In the genomic region with DNA sequence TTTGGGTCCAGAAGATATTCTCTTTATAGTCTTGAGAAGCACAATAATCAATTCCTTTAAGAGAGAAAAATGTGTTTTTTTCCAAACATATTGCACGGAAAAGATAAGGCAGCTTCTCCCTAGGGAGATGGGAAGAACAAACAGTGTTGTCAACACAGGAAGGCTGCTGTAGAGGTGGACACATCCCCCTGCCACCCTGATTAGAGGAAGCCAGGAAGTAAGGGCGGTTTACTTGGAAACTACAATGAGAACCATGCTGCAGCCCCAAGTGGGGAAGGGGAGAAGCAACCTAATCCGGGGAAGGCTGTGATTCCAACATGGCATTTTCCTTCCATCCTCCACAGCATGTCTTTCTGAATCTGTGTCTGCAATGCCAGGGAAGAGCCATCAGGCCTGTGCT, we compare ENCODE assay signal across 1 cellular context.
TF ChIP-seq lines count a peak whose summit lies in the region.

No MANE protein-coding gene starts in this region.

TF ChIP-seq in HepG2, 621 proteins besides CTCF, POLR2A, EP300 and RAD21 (continued from another document):
- TF ChIP-seq, protein P1, sequence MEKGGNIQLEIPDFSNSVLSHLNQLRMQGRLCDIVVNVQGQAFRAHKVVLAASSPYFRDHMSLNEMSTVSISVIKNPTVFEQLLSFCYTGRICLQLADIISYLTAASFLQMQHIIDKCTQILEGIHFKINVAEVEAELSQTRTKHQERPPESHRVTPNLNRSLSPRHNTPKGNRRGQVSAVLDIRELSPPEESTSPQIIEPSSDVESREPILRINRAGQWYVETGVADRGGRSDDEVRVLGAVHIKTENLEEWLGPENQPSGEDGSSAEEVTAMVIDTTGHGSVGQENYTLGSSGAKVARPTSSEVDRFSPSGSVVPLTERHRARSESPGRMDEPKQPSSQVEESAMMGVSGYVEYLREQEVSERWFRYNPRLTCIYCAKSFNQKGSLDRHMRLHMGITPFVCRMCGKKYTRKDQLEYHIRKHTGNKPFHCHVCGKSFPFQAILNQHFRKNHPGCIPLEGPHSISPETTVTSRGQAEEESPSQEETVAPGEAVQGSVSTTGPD (CRISPR knock-in tag; IDR thresholded peaks at IDR 0.05) = no peak
- TF ChIP-seq ZNF253 (CRISPR knock-in tag; IDR thresholded peaks at IDR 0.05; ENCODE audit: borderline replicate concordance) (no peak), SIX4 (CRISPR knock-in tag; IDR thresholded peaks at IDR 0.05) (no peak), ISX (CRISPR knock-in tag; conservative IDR thresholded peaks at IDR 0.05) (no peak), BRCA1 (CRISPR knock-in tag; IDR thresholded peaks at IDR 0.05) (0 out of 2 replicates have a peak, but pooled peaks have one; percentile 25), ZNF564 (CRISPR knock-in tag; IDR thresholded peaks at IDR 0.05) (no peak), MZF1 (CRISPR knock-in tag; IDR thresholded peaks at IDR 0.05; ENCODE audit: borderline replicate concordance) (no peak), CBX1 (IDR thresholded peaks at IDR 0.05; ENCODE audit: low read depth) (no peak), LCORL (IDR thresholded peaks at IDR 0.05) (no peak), LCORL (CRISPR knock-in tag; IDR thresholded peaks at IDR 0.05) (no peak), ZNF652 (CRISPR knock-in tag; IDR thresholded peaks at IDR 0.05; ENCODE audit: borderline replicate concordance, low read depth) (no peak), HNF4G (IDR thresholded peaks at IDR 0.05; ENCODE audit: borderline replicate concordance, low read depth, low read length) (no peak), HNF4G (CRISPR knock-in tag; IDR thresholded peaks at IDR 0.05; ENCODE audit: borderline replicate concordance, low read depth) (no peak), ZNF17 (CRISPR knock-in tag; IDR thresholded peaks at IDR 0.05) (no peak; the same call in 1 of the 2 replicates), SMYD3 (CRISPR knock-in tag; IDR thresholded peaks at IDR 0.05) (no peak), PTBP1 (IDR thresholded peaks at IDR 0.05; ENCODE audit: low read depth, low read length, poor library complexity, severe bottlenecking) (no peak), ZNF576 (CRISPR knock-in tag; IDR thresholded peaks at IDR 0.05) (no peak), PLRG1 (conservative IDR thresholded peaks at IDR 0.05) (no peak), CENPX (CRISPR knock-in tag; IDR thresholded peaks at IDR 0.05) (no peak), ZIK1 (CRISPR knock-in tag; IDR thresholded peaks at IDR 0.05; ENCODE audit: borderline replicate concordance, low read depth) (no peak), ELK4 (CRISPR knock-in tag; IDR thresholded peaks at IDR 0.05; ENCODE audit: borderline replicate concordance) (no peak), ZNF816 (CRISPR knock-in tag; IDR thresholded peaks at IDR 0.05; ENCODE audit: borderline replicate concordance) (no peak), ZNF639 (CRISPR knock-in tag; conservative IDR thresholded peaks at IDR 0.05) (no peak), MEIS2 (CRISPR knock-in tag; IDR thresholded peaks at IDR 0.05) (no peak), ZNF782 (CRISPR knock-in tag; IDR thresholded peaks at IDR 0.05; ENCODE audit: borderline replicate concordance) (no peak), JARID2 (CRISPR knock-in tag; IDR thresholded peaks at IDR 0.05; ENCODE audit: insufficient replicate concordance) (no peak), NR0B2 (CRISPR knock-in tag; IDR thresholded peaks at IDR 0.05) (no peak), ZNF614 (CRISPR knock-in tag; IDR thresholded peaks at IDR 0.05; ENCODE audit: borderline replicate concordance) (no peak; the same call in 1 of the 2 replicates), KDM2A (CRISPR knock-in tag; IDR thresholded peaks at IDR 0.05; ENCODE audit: borderline replicate concordance, low read depth) (no peak), RBM39 (IDR thresholded peaks at IDR 0.05; ENCODE audit: low read depth, low read length, poor library complexity, severe bottlenecking) (no peak), ZFX (CRISPR knock-in tag; IDR thresholded peaks at IDR 0.05; ENCODE audit: low read depth) (no peak; the same call in 1 of the 2 replicates), ZNF121 (CRISPR knock-in tag; IDR thresholded peaks at IDR 0.05) (no peak), ETV5 (CRISPR knock-in tag; IDR thresholded peaks at IDR 0.05; ENCODE audit: borderline replicate concordance) (peak; percentile 94), REL (CRISPR knock-in tag; conservative IDR thresholded peaks at IDR 0.05) (no peak), CCDC6 (CRISPR knock-in tag; IDR thresholded peaks at IDR 0.05) (no peak), MIER3 (CRISPR knock-in tag; IDR thresholded peaks at IDR 0.05; ENCODE audit: borderline replicate concordance) (0 out of 2 replicates have a peak, but pooled peaks have one; percentile 15), TSC22D2 (CRISPR knock-in tag; IDR thresholded peaks at IDR 0.05; ENCODE audit: borderline replicate concordance) (no peak), GPN1 (CRISPR knock-in tag; IDR thresholded peaks at IDR 0.05; ENCODE audit: borderline replicate concordance) (no peak), THYN1 (CRISPR knock-in tag; IDR thresholded peaks at IDR 0.05; ENCODE audit: borderline replicate concordance, low read depth) (no peak), SUZ12 (IDR thresholded peaks at IDR 0.05; ENCODE audit: low read depth, low read length) (no peak), ZNF704 (CRISPR knock-in tag; IDR thresholded peaks at IDR 0.05; ENCODE audit: borderline replicate concordance) (no peak), RFX1 (IDR thresholded peaks at IDR 0.05) (no peak), GTF2F1 (IDR thresholded peaks at IDR 0.05; ENCODE audit: low read length) (no peak), HNRNPK (IDR thresholded peaks at IDR 0.05; ENCODE audit: low read depth, low read length, poor library complexity, severe bottlenecking) (no peak), U2AF1 (optimal IDR thresholded peaks at IDR 0.05; ENCODE audit: low read depth, low read length) (no peak), FOSL2 (CRISPR knock-in tag; IDR thresholded peaks at IDR 0.05) (peak; percentile 67), ARHGAP35 (CRISPR knock-in tag; IDR thresholded peaks at IDR 0.05; ENCODE audit: borderline replicate concordance) (no peak), JUN (CRISPR knock-in tag; IDR thresholded peaks at IDR 0.05) (no peak), MAZ (IDR thresholded peaks at IDR 0.05; ENCODE audit: borderline replicate concordance, low read depth, low read length) (no peak), MAZ (CRISPR knock-in tag; IDR thresholded peaks at IDR 0.05; ENCODE audit: low read depth) (no peak), ZSCAN5A (CRISPR knock-in tag; IDR thresholded peaks at IDR 0.05; ENCODE audit: borderline replicate concordance) (no peak), NAIF1 (CRISPR knock-in tag; IDR thresholded peaks at IDR 0.05; ENCODE audit: borderline replicate concordance) (no peak), ZNF788 (CRISPR knock-in tag; IDR thresholded peaks at IDR 0.05; ENCODE audit: borderline replicate concordance) (no peak)
- TF ChIP-seq, protein P2, sequence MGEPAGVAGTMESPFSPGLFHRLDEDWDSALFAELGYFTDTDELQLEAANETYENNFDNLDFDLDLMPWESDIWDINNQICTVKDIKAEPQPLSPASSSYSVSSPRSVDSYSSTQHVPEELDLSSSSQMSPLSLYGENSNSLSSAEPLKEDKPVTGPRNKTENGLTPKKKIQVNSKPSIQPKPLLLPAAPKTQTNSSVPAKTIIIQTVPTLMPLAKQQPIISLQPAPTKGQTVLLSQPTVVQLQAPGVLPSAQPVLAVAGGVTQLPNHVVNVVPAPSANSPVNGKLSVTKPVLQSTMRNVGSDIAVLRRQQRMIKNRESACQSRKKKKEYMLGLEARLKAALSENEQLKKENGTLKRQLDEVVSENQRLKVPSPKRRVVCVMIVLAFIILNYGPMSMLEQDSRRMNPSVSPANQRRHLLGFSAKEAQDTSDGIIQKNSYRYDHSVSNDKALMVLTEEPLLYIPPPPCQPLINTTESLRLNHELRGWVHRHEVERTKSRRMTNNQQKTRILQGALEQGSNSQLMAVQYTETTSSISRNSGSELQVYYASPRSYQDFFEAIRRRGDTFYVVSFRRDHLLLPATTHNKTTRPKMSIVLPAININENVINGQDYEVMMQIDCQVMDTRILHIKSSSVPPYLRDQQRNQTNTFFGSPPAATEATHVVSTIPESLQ (CRISPR knock-in tag; conservative IDR thresholded peaks at IDR 0.05) = no peak
- TF ChIP-seq, protein P3, sequence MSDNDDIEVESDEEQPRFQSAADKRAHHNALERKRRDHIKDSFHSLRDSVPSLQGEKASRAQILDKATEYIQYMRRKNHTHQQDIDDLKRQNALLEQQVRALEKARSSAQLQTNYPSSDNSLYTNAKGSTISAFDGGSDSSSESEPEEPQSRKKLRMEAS (IDR thresholded peaks at IDR 0.05) = 0 out of 2 replicates have a peak, but pooled peaks have one; percentile 40
TF ChIP-seq in HepG2: peak in this region for 80.
